12 cellular contexts compared by ENCODE assay signal in the genomic region with DNA sequence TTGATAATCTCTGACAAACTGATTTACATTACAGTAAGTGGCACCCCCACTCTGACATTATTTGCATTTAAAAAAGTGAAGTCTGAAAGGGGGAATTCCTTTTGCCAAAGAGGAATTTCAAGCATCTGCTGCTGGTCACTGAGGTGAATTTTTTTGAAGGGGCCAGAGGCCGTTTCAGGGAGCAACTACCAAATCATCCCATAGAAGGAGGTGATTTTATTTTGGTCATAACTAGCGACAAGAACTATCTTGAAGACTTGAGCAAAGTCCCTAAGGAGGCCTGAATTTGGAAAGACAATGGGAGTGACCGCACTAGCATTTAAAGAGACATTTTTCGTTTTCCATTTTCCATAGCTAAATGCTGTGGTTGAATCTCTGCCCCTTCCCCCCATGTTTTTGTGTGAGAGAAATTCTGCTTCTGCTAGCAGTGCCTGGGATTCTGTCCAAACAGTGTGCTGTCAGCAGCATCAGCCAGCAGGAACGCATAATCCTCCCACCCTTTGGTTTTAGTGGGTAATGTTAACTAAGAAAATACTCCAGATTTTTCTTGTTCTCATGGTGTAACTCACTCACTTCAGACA.
DNase-seq lines count a peak whose midpoint lies in the region; ATAC-seq, FAIRE-seq and TF ChIP-seq lines count a peak whose summit lies in the region.
"Had no signal": no experiment of that assay in that cellular context is flagged by ENCODE, and none has a peak within 500 bp of the region (broad histone marks: within the 10 kb centered on the region; RNA-seq: fewer than 3 reads in every experiment).

No MANE protein-coding gene starts in this region.

- peak; percentile 24 to 49 for DNase-seq in Caco-2
- peak; percentile 76 for DNase-seq in RCC 7860 (ENCODE audit: low spot score)
- DNase-seq in fibroblast of pulmonary artery (ENCODE audit: low read depth), result peak; percentile 94
- DNase-seq in neural crest cell (ENCODE audit: low read depth, low spot score), result no peak
- no peak for DNase-seq in Peyer's patch
- DNase-seq in NCI-H510A (lab: John Stamatoyannopoulos, UW), result no peak
- no peak for DNase-seq in activated CD4-positive, alpha-beta T cell treated with anti-CD3 and anti-CD28 coated beads, Interleukin-2, amount 50 U/mL, for 48 hours
- DNase-seq: activated naive CD8-positive, alpha-beta T cell treated with anti-CD3 and anti-CD28 coated beads, Interleukin-2, amount 10 ng/mL, durations not matched to agents 7 days and 5 days; DND-41; NCI-H1092 treated with DMSO at 0.1 percent for 48 hours had no signal

- TF ChIP-seq POLR2A in Peyer's patch (IDR thresholded peaks at IDR 0.05), result no peak

- peaks cover 6% of the 10 kb centered on the region for H3K36me3 Mint-ChIP-seq in Caco-2 (ENCODE audit: insufficient read depth, unreplicated experiment)
- peaks cover 17% of the 10 kb centered on the region for H3K36me3 Mint-ChIP-seq in neural crest cell (ENCODE audit: low read depth)
- H3K36me3 Mint-ChIP-seq: activated naive CD8-positive, alpha-beta T cell treated with anti-CD3 and anti-CD28 coated beads, Interleukin-2, amount 10 ng/mL, durations not matched to agents 7 days and 5 days had no signal

- peak; percentile 86 for FAIRE-seq in RCC 7860 (lab: Jason Lieb, UNC)

- peaks cover 7% of the 10 kb centered on the region for H3K4me1 Mint-ChIP-seq in Caco-2 (ENCODE audit: low read depth, unreplicated experiment)
- peaks cover 41% of the 10 kb centered on the region for H3K4me1 Mint-ChIP-seq in neural crest cell
- H3K4me1 Mint-ChIP-seq: activated naive CD8-positive, alpha-beta T cell treated with anti-CD3 and anti-CD28 coated beads, Interleukin-2, amount 10 ng/mL, durations not matched to agents 7 days and 5 days had no signal

- H3K27me3 Mint-ChIP-seq in Caco-2 (ENCODE audit: insufficient read depth, unreplicated experiment) (no peaks in the 10 kb centered on the region), neural crest cell (ENCODE audit: low read depth) (no peaks in the 10 kb centered on the region)
- H3K27me3 Mint-ChIP-seq: activated naive CD8-positive, alpha-beta T cell treated with anti-CD3 and anti-CD28 coated beads, Interleukin-2, amount 10 ng/mL, durations not matched to agents 7 days and 5 days had no signal

- TF ChIP-seq CTCF in Caco-2 (IDR thresholded peaks at IDR 0.05; ENCODE audit: insufficient read depth in 1 of 2, low read depth in 1 of 2, low read length in 1 of 2, severe bottlenecking in 1 of 2, unreplicated experiment in 1 of 2) (no peak), fibroblast of pulmonary artery (IDR thresholded peaks at IDR 0.05; ENCODE audit: low read length, missing control alignments) (no peak), neural crest cell (conservative IDR thresholded peaks at IDR 0.05) (no peak), Peyer's patch (IDR thresholded peaks at IDR 0.05) (no peak)

- H3K27me3 ChIP-seq in Caco-2 (replicated peaks; ENCODE audit: control insufficient read depth, insufficient read depth, low read length) (no peaks in the 10 kb centered on the region), Peyer's patch (no peaks in the 10 kb centered on the region)

- no peak overlapping the region for H3K27ac ChIP-seq in Peyer's patch

- CTCF ChIA-PET in Caco-2 (lab: Charles Lee), result no interaction called here

- H3K4me3 Mint-ChIP-seq in Caco-2 (ENCODE audit: unreplicated experiment) (peak overlapping the region; percentile 16), neural crest cell (peak overlapping the region; percentile 70)
- H3K4me3 Mint-ChIP-seq: activated naive CD8-positive, alpha-beta T cell treated with anti-CD3 and anti-CD28 coated beads, Interleukin-2, amount 10 ng/mL, durations not matched to agents 7 days and 5 days; T-helper 1 cell treated with Interleukin-12 subunit alpha and Interleukin-12 subunit beta and Interleukin-4 antibody, amounts not matched to agents 30 μg/mL and 1 μg/mL, for 36 hours had no signal

- H3K4me3 ChIP-seq in Caco-2 (ENCODE audit: low read depth, low read length) (no peak overlapping the region), fibroblast of pulmonary artery (replicated peaks; ENCODE audit: low read depth, low read length) (peak overlapping the region; percentile 17), Peyer's patch (no peak overlapping the region)

- H3K4me1 ChIP-seq in Caco-2, result peaks cover 19% of the 10 kb centered on the region
- no peaks in the 10 kb centered on the region for H3K4me1 ChIP-seq in Peyer's patch

- H3K9me3 Mint-ChIP-seq in Caco-2 (ENCODE audit: unreplicated experiment) (peaks cover 26% of the 10 kb centered on the region), neural crest cell (peaks cover 10% of the 10 kb centered on the region)

- ATAC-seq in GM18861 (IDR thresholded peaks at IDR 0.05; ENCODE audit: unreplicated experiment), result no peak

- TSS peak; percentile 78 for BruUV-seq in Caco-2 (replicated peaks; lab: Mats Ljungman, UMichigan)

- H3K27ac Mint-ChIP-seq in Caco-2 (ENCODE audit: unreplicated experiment) (peak overlapping the region; percentile 75), neural crest cell (ENCODE audit: unreplicated experiment) (peak overlapping the region; percentile 93)
- H3K27ac Mint-ChIP-seq: activated naive CD8-positive, alpha-beta T cell treated with anti-CD3 and anti-CD28 coated beads, Interleukin-2, amount 10 ng/mL, durations not matched to agents 7 days and 5 days; T-helper 1 cell treated with Interleukin-12 subunit alpha and Interleukin-12 subunit beta and Interleukin-4 antibody, amounts not matched to agents 30 μg/mL and 1 μg/mL, for 36 hours had no signal

- POLR2A ChIA-PET in Caco-2 (lab: Charles Lee), result no interaction called here

- H3K36me3 ChIP-seq in Caco-2 (ENCODE audit: control insufficient read depth, insufficient read depth, low read length) (no peaks in the 10 kb centered on the region), Peyer's patch (no peaks in the 10 kb centered on the region)

- H3K9me3 ChIP-seq in Caco-2 (peaks cover 8% of the 10 kb centered on the region; the same call in 1 of the 2 replicates), Peyer's patch (no peaks in the 10 kb centered on the region)

- intact Hi-C loops in Caco-2 (cut with micrococcal nuclease; ENCODE audit: unreplicated experiment), result no loop called here

Comparison
In these comparisons a context has a peak if more than half of its experiments do, and no peak if none do; other contexts are left out.
1. DNase-seq: peak in Caco-2 (2 of 2), RCC 7860 (single experiment) and fibroblast of pulmonary artery (single experiment); none in neural crest cell (single experiment), Peyer's patch (0 of 3), NCI-H510A (single experiment) and activated CD4-positive, alpha-beta T cell treated with anti-CD3 and anti-CD28 coated beads, Interleukin-2, amount 50 U/mL, for 48 hours (0 of 2).